In genomic region chr20:14235355-14235754, GRCh38 we compare ENCODE assay signal across 13 cellular contexts.
DNase-seq lines count a peak whose midpoint lies in the region; ATAC-seq and TF ChIP-seq lines count a peak whose summit lies in the region.
"Had no signal": no experiment of that assay in that cellular context is flagged by ENCODE, and none has a peak within 500 bp of the region (broad histone marks: within the 10 kb centered on the region; RNA-seq: fewer than 3 reads in every experiment).

No MANE protein-coding gene starts in this region.

- POLR2A ChIA-PET in BJ (lab: Charles Lee), result no interaction called here

- DNase-seq in BJ (ENCODE audit: low read depth), result peak; percentile 65
- DNase-seq in NCI-H2171 (lab: John Stamatoyannopoulos, UW), result peak; percentile 18
- DNase-seq in dedifferentiated amniotic fluid mesenchymal stem cell (ENCODE audit: extremely low spot score), result peak; percentile 66
- DNase-seq in myocyte (ENCODE audit: low read depth), result peak; percentile 18
- DNase-seq in NCI-H1436 (lab: John Stamatoyannopoulos, UW), result no peak
- no peak for DNase-seq in stimulated activated CD4-positive, alpha-beta T cell treated with anti-CD3 and anti-CD28 coated beads, Interleukin-15, amount 100 ng/mL, for 24 hours
- no peak for DNase-seq in stimulated activated CD4-positive, alpha-beta T cell treated with anti-CD3 and anti-CD28 coated beads, Interleukin-12 subunit alpha, Interleukin-12 subunit beta, amount 100 ng/mL, for 4 hours
- DNase-seq: CD8-positive, alpha-beta T cell; stimulated activated CD8-positive, alpha-beta memory T cell treated with anti-CD3 and anti-CD28 coated beads, Interleukin-4, amount 100 ng/mL, for 48 hours had no signal

- no peak overlapping the region for H3K4me3 ChIP-seq in BJ (ENCODE audit: low read depth, low read length)
- H3K4me3 ChIP-seq: GM23338, vagina had no signal

- H3K27me3 ChIP-seq in BJ (ENCODE audit: control insufficient read depth, insufficient read depth, low read length), result no peaks in the 10 kb centered on the region
- H3K27me3 ChIP-seq: vagina had no signal

- no peak for ATAC-seq in HG02678 (IDR thresholded peaks at IDR 0.05; ENCODE audit: unreplicated experiment)
- ATAC-seq: CD8-positive, alpha-beta T cell; GM23338; natural killer cell treated with Interleukin-12 subunit alpha and Interleukin-12 subunit beta and Interleukin-15 and Interleukin-18, amount 100 ng/mL, for 72 hours had no signal

- no peaks in the 10 kb centered on the region for H3K36me3 ChIP-seq in BJ (ENCODE audit: control insufficient read depth, insufficient read depth, low read length)
- H3K36me3 ChIP-seq: vagina had no signal

- TF ChIP-seq CTCF in BJ (IDR thresholded peaks at IDR 0.05; ENCODE audit: insufficient read depth, low read depth, low read length), result no peak

- CTCF ChIA-PET in BJ (lab: Yijun Ruan, JAX), result interaction anchor here (0.8 to 1.4 kb wide), 2 partner anchors 25 to 44 kb away, joined by 3 read pairs; no protein-coding TSS in a partner anchor

Comparison
In these comparisons a context has a peak if more than half of its experiments do, and no peak if none do; other contexts are left out.
1. DNase-seq: peak in BJ (single experiment), NCI-H2171 (single experiment), dedifferentiated amniotic fluid mesenchymal stem cell (single experiment) and myocyte (single experiment); none in NCI-H1436 (single experiment), stimulated activated CD4-positive, alpha-beta T cell treated with anti-CD3 and anti-CD28 coated beads, Interleukin-15, amount 100 ng/mL, for 24 hours (single experiment) and stimulated activated CD4-positive, alpha-beta T cell treated with anti-CD3 and anti-CD28 coated beads, Interleukin-12 subunit alpha, Interleukin-12 subunit beta, amount 100 ng/mL, for 4 hours (single experiment).